In the genomic region with DNA sequence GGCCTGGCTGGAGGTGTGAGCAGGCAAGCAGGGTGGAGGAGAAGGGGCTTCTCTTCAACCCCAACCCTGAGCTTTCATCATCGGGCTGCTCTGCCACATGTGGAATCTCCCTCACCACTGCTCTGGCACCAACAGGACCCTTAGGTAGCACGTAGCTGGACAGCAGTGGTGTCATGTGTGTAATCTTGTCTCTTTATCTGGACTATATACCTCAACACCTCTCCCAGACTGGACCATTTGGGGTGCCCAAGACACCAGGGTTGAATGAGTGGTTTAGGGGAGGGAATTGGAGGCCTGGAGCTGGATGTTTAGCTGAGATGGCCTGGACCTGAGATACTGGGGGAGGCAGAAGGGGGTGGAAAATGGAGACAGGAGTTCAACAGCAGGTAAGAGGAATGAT, we compare ENCODE assay signal across 27 cellular contexts.
"Had no signal": no experiment of that assay in that cellular context is flagged by ENCODE, and none has a peak within 500 bp of the region (broad histone marks: within the 10 kb centered on the region; RNA-seq: fewer than 3 reads in every experiment).

No MANE protein-coding gene starts in this region.

- H3K36me3 Mint-ChIP-seq: activated naive CD4-positive, alpha-beta T cell treated with anti-CD3 and anti-CD28 coated beads, Interleukin-2, amount 10 ng/mL, durations not matched to agents 7 days and 5 days; activated naive CD8-positive, alpha-beta T cell treated with anti-CD3 and anti-CD28 coated beads for 36 hours had no signal

- H3K27me3 ChIP-seq: brain microvascular endothelial cell, cardiac muscle cell, Peyer's patch, SJSA1 had no signal

- ATAC-seq: activated CD4-positive, alpha-beta T cell treated with anti-CD3 and anti-CD28 coated beads for 36 hours; activated T-cell treated with anti-CD3 and anti-CD28 coated beads, Interleukin-2, amount 50 U/mL, for 4 hours; SK-N-SH treated with all-trans-retinoic acid at 6 μM for 48 hours had no signal

- H3K9me3 ChIP-seq: Peyer's patch, SJSA1 had no signal

- H3K9ac ChIP-seq: KMS-11 had no signal

- DNase-seq: activated B cell treated with CpG ODN at 0.5 μM for 24 hours; activated CD4-positive, alpha-beta memory T cell treated with anti-CD3 and anti-CD28 coated beads, Interleukin-2, amount 10 ng/mL, durations not matched to agents 7 days and 5 days; activated CD4-positive, alpha-beta T cell treated with anti-CD3 and anti-CD28 coated beads for 36 hours; activated CD4-positive, alpha-beta T cell treated with anti-CD3 and anti-CD28 coated beads, Interleukin-2, amount 50 U/mL, for 1 hour; activated gamma-delta T cell treated with Interleukin-2 at 50 U/mL for 16 hours; activated naive CD4-positive, alpha-beta T cell treated with anti-CD3 and anti-CD28 coated beads, Interleukin-2, amount 10 ng/mL, durations not matched to agents 7 days and 5 days; activated naive CD8-positive, alpha-beta T cell treated with anti-CD3 and anti-CD28 coated beads for 36 hours; activated T-cell treated with anti-CD3 and anti-CD28 coated beads, Interleukin-2, amount 50 U/mL, for 4 hours; brain microvascular endothelial cell; cerebellar nuclear complex; NCI-H1092; NCI-H1417; NCI-H1930; NCI-H2107; NCI-H345; NCI-H510A; NCI-H526 treated with DMSO at 0.1 percent for 48 hours; NCI-H82; NK-92 treated with Interleukin-12 subunit alpha and Interleukin-12 subunit beta, amount 100 ng/mL, for 24 hours; SHP77 had no signal

- H3K4me3 Mint-ChIP-seq: activated B cell treated with CpG ODN at 0.5 μM for 24 hours; activated CD4-positive, alpha-beta memory T cell treated with anti-CD3 and anti-CD28 coated beads, Interleukin-2, amount 10 ng/mL, durations not matched to agents 7 days and 5 days; activated CD4-positive, alpha-beta T cell treated with anti-CD3 and anti-CD28 coated beads for 36 hours; activated naive CD4-positive, alpha-beta T cell treated with anti-CD3 and anti-CD28 coated beads, Interleukin-2, amount 10 ng/mL, durations not matched to agents 7 days and 5 days; activated naive CD8-positive, alpha-beta T cell treated with anti-CD3 and anti-CD28 coated beads for 36 hours; activated T-cell treated with anti-CD3 and anti-CD28 coated beads, Interleukin-2, amount 50 U/mL, for 4 hours; T-helper 1 cell treated with Interleukin-12 subunit alpha and Interleukin-12 subunit beta and Interleukin-4 antibody, amounts not matched to agents 30 μg/mL and 1 μg/mL, for 36 hours had no signal

- H3K9me3 Mint-ChIP-seq: activated B cell treated with CpG ODN at 0.5 μM for 24 hours; activated CD4-positive, alpha-beta memory T cell treated with anti-CD3 and anti-CD28 coated beads, Interleukin-2, amount 10 ng/mL, durations not matched to agents 7 days and 5 days; activated naive CD4-positive, alpha-beta T cell treated with anti-CD3 and anti-CD28 coated beads, Interleukin-2, amount 10 ng/mL, durations not matched to agents 7 days and 5 days; activated naive CD8-positive, alpha-beta T cell treated with anti-CD3 and anti-CD28 coated beads for 36 hours; activated T-cell treated with anti-CD3 and anti-CD28 coated beads, Interleukin-2, amount 50 U/mL, for 4 hours; T-helper 1 cell treated with Interleukin-12 subunit alpha and Interleukin-12 subunit beta and Interleukin-4 antibody, amounts not matched to agents 30 μg/mL and 1 μg/mL, for 36 hours had no signal

- H3K4me1 Mint-ChIP-seq: activated B cell treated with CpG ODN at 0.5 μM for 24 hours had no signal

- H3K4me1 ChIP-seq: Peyer's patch had no signal

- H3K36me3 ChIP-seq: brain microvascular endothelial cell, cardiac muscle cell, Peyer's patch, SJSA1 had no signal

- H3K27ac ChIP-seq: brain microvascular endothelial cell, cardiac muscle cell, KMS-11, Peyer's patch, RWPE1, SJSA1 had no signal

- H3K4me3 ChIP-seq: cardiac muscle cell, Peyer's patch, SJSA1 had no signal

- H3K27ac Mint-ChIP-seq: activated B cell treated with CpG ODN at 0.5 μM for 24 hours; activated CD4-positive, alpha-beta memory T cell treated with anti-CD3 and anti-CD28 coated beads, Interleukin-2, amount 10 ng/mL, durations not matched to agents 7 days and 5 days; activated CD4-positive, alpha-beta T cell treated with anti-CD3 and anti-CD28 coated beads for 36 hours; activated naive CD4-positive, alpha-beta T cell treated with anti-CD3 and anti-CD28 coated beads, Interleukin-2, amount 10 ng/mL, durations not matched to agents 7 days and 5 days; activated naive CD8-positive, alpha-beta T cell treated with anti-CD3 and anti-CD28 coated beads for 36 hours; T-helper 1 cell treated with Interleukin-12 subunit alpha and Interleukin-12 subunit beta and Interleukin-4 antibody, amounts not matched to agents 30 μg/mL and 1 μg/mL, for 36 hours had no signal

- H3K27me3 Mint-ChIP-seq: activated CD4-positive, alpha-beta T cell treated with anti-CD3 and anti-CD28 coated beads for 36 hours; activated naive CD8-positive, alpha-beta T cell treated with anti-CD3 and anti-CD28 coated beads for 36 hours had no signal

- H3K4me2 ChIP-seq: KMS-11 had no signal
